18 cellular contexts compared by ENCODE assay signal in genomic region chr10:111872591-111872990, GRCh38.
DNase-seq lines count a peak whose midpoint lies in the region; ATAC-seq and TF ChIP-seq lines count a peak whose summit lies in the region.
"Had no signal": no experiment of that assay in that cellular context is flagged by ENCODE, and none has a peak within 500 bp of the region (broad histone marks: within the 10 kb centered on the region; RNA-seq: fewer than 3 reads in every experiment).

No MANE protein-coding gene starts in this region.

- H3K4me3 ChIP-seq in HEK293 (ENCODE audit: low read depth, low read length), result no peak overlapping the region
- H3K4me3 ChIP-seq in RWPE2 (ENCODE audit: severe bottlenecking), result no peak overlapping the region
- H3K4me3 ChIP-seq: mucosa of descending colon had no signal

- intact Hi-C loops in sciatic nerve (cut with DNase I), result no loop called here

- H3K4me1 ChIP-seq in HEK293 (ENCODE audit: control insufficient read depth, insufficient read depth, low read length), result no peaks in the 10 kb centered on the region
- no peaks in the 10 kb centered on the region for H3K4me1 ChIP-seq in RWPE2 (ENCODE audit: insufficient read depth, poor library complexity, severe bottlenecking)

- no peak overlapping the region for H3K27ac ChIP-seq in HEK293 (ENCODE audit: extremely low read depth, low read depth, low read length)
- H3K27ac ChIP-seq in RWPE2 (ENCODE audit: poor library complexity, severe bottlenecking), result no peak overlapping the region

- H3K9me3 ChIP-seq in HEK293 (ENCODE audit: control insufficient read depth, insufficient read depth, low read depth, low read length), result no peaks in the 10 kb centered on the region
- H3K9me3 ChIP-seq in RWPE2 (ENCODE audit: severe bottlenecking), result no peaks in the 10 kb centered on the region
- H3K9me3 ChIP-seq: mucosa of descending colon had no signal

- H3K36me3 ChIP-seq in HEK293 (ENCODE audit: control insufficient read depth in 2 of 2, insufficient read depth in 1 of 2, low read length in 2 of 2) (no peaks in the 10 kb centered on the region), RWPE2 (ENCODE audit: low read depth) (no peaks in the 10 kb centered on the region)

- H3K27me3 ChIP-seq in RWPE2 (ENCODE audit: insufficient read depth, poor library complexity, severe bottlenecking), result no peaks in the 10 kb centered on the region

- no peak for TF ChIP-seq CTCF in HEK293 (tag by site-specific recombination; IDR thresholded peaks at IDR 0.05)
- TF ChIP-seq CTCF in RWPE2 (IDR thresholded peaks at IDR 0.05; ENCODE audit: poor library complexity, severe bottlenecking), result no peak

- CTCF ChIA-PET in HEK293 (lab: Yijun Ruan, JAX), result no interaction called here

- POLR2A ChIA-PET in HEK293 (lab: Yijun Ruan, JAX), result no interaction called here

- ATAC-seq in GM18870 (IDR thresholded peaks at IDR 0.05; ENCODE audit: unreplicated experiment) (peak; percentile 86), RWPE2 (ENCODE audit: low read depth) (peak; percentile 42; the same call in 2 of the 3 replicates), sciatic nerve (no peak)
- ATAC-seq: activated CD8-positive, alpha-beta T cell treated with anti-CD3 and anti-CD28 coated beads, Interleukin-2, amount 10 ng/mL, durations not matched to agents 7 days and 5 days; left lobe of liver; mucosa of descending colon; T-cell; WTC11 had no signal

- DNase-seq in RWPE2 (ENCODE audit: low spot score) (no peak), renal cortical epithelial cell (ENCODE audit: low read depth) (peak; percentile 71), sciatic nerve (ENCODE audit: low spot score) (no peak), activated gamma-delta T cell treated with Interleukin-2 at 50 U/mL for 16 hours (no peak)
- DNase-seq in activated CD8-positive, alpha-beta memory T cell treated with anti-CD3 and anti-CD28 coated beads, Interleukin-2, amount 50 U/mL, for 48 hours, result no peak
- DNase-seq: activated CD8-positive, alpha-beta T cell treated with anti-CD3 and anti-CD28 coated beads, Interleukin-2, amount 10 ng/mL, durations not matched to agents 7 days and 5 days; amygdala; H9; IMR-90; mucosa of descending colon; NCI-H1105; occipital lobe; stimulated activated CD4-positive, alpha-beta T cell treated with anti-CD3 and anti-CD28 coated beads, Interleukin-4, amount 100 ng/mL, for 4 hours; T-cell had no signal

TF ChIP-seq in HEK293, 187 proteins besides CTCF, POLR2A, EP300 and RAD21:
- TF ChIP-seq ZNF785 (tag by site-specific recombination; IDR thresholded peaks at IDR 0.05), result no peak
- no peak for TF ChIP-seq PRDM6 (tag by site-specific recombination; IDR thresholded peaks at IDR 0.05)
- no peak for TF ChIP-seq ZNF558 (tag by site-specific recombination; IDR thresholded peaks at IDR 0.05)
- TF ChIP-seq ZNF629 (tag by site-specific recombination; IDR thresholded peaks at IDR 0.05), result 0 out of 2 replicates have a peak, but pooled peaks have one; percentile 17
- no peak for TF ChIP-seq ZNF416 (tag by site-specific recombination; IDR thresholded peaks at IDR 0.05)
- no peak for TF ChIP-seq ZNF645 (tag by site-specific recombination; IDR thresholded peaks at IDR 0.05)
- TF ChIP-seq ATF2 (tag by site-specific recombination; IDR thresholded peaks at IDR 0.05; ENCODE audit: low read depth), result peak; percentile 57; the same call in 1 of the 2 replicates
- TF ChIP-seq ZNF704 (tag by site-specific recombination; IDR thresholded peaks at IDR 0.05), result no peak
- no peak for TF ChIP-seq ZNF830 (tag by site-specific recombination; IDR thresholded peaks at IDR 0.05; ENCODE audit: low read depth)
- TF ChIP-seq ZNF138 (tag by site-specific recombination; IDR thresholded peaks at IDR 0.05; ENCODE audit: borderline replicate concordance), result no peak
- TF ChIP-seq ZXDB (tag by site-specific recombination; IDR thresholded peaks at IDR 0.05), result no peak
- TF ChIP-seq RBAK (tag by site-specific recombination; IDR thresholded peaks at IDR 0.05), result no peak
